Comparison of ENCODE assay signal across 9 cellular contexts in genomic region chr18:49168970-49169619, GRCh38.
DNase-seq lines count a peak whose midpoint lies in the region; ATAC-seq and TF ChIP-seq lines count a peak whose summit lies in the region.
"Had no signal": no experiment of that assay in that cellular context is flagged by ENCODE, and none has a peak within 500 bp of the region (broad histone marks: within the 10 kb centered on the region; RNA-seq: fewer than 3 reads in every experiment).

No MANE protein-coding gene starts in this region.

- H3K27me3 Mint-ChIP-seq in CD4-positive, CD25-positive, alpha-beta regulatory T cell: peaks cover 4% of the 10 kb centered on the region
- peaks cover 5% of the 10 kb centered on the region for H3K27me3 Mint-ChIP-seq in activated T-cell treated with anti-CD3 and anti-CD28 coated beads, Interleukin-2, amount 50 U/mL, for 72 hours (ENCODE audit: low read depth)
- H3K27me3 Mint-ChIP-seq in stimulated activated naive B cell treated with anti-CD40 and anti-IgM and Interleukin-4, amounts not matched to agents 10 μg/mL and 1 μg/mL and 100 μg/mL, for 72 hours: no peaks in the 10 kb centered on the region

- no peak for TF ChIP-seq POLR2A in breast epithelium (IDR thresholded peaks at IDR 0.05)

- DNase-seq in CD4-positive, CD25-positive, alpha-beta regulatory T cell: peak in 2 of 3 donors; percentile 17 to 78
- DNase-seq in activated T-cell treated with anti-CD3 and anti-CD28 coated beads, Interleukin-2, amount 50 U/mL, for 72 hours: peak; percentile 31 to 35
- no peak for DNase-seq in stimulated activated naive B cell treated with anti-CD40 and anti-IgM and Interleukin-4, amounts not matched to agents 10 μg/mL and 1 μg/mL and 100 μg/mL, for 72 hours
- DNase-seq in amniotic stem cell (lab: John Stamatoyannopoulos, UW): no peak
- DNase-seq in KBM-7: no peak
- no peak for DNase-seq in breast epithelium (ENCODE audit: low spot score in 2 of 2)

- H3K27ac Mint-ChIP-seq in CD4-positive, CD25-positive, alpha-beta regulatory T cell: peak overlapping the region; percentile 80 to 88 (median 83)
- H3K27ac Mint-ChIP-seq in activated T-cell treated with anti-CD3 and anti-CD28 coated beads, Interleukin-2, amount 50 U/mL, for 72 hours: peak overlapping the region; percentile 14
- H3K27ac Mint-ChIP-seq in stimulated activated naive B cell treated with anti-CD40 and anti-IgM and Interleukin-4, amounts not matched to agents 10 μg/mL and 1 μg/mL and 100 μg/mL, for 72 hours: no peak overlapping the region

- peak overlapping the region; percentile 71 for H3K4me3 ChIP-seq in CD4-positive, CD25-positive, alpha-beta regulatory T cell (ENCODE audit: low read depth, low read length)
- no peak overlapping the region for H3K4me3 ChIP-seq in breast epithelium

- intact Hi-C loops in breast epithelium (cut with DNase I; ENCODE audit: low total_unique reads): no loop called here

- H3K36me3 Mint-ChIP-seq in CD4-positive, CD25-positive, alpha-beta regulatory T cell: peaks cover 23% of the 10 kb centered on the region
- peaks cover 8 to 19% of the 10 kb centered on the region in 2 donors for H3K36me3 Mint-ChIP-seq in activated T-cell treated with anti-CD3 and anti-CD28 coated beads, Interleukin-2, amount 50 U/mL, for 72 hours (ENCODE audit: insufficient read depth in 2 of 2)
- peaks cover 25 to 26% of the 10 kb centered on the region in 2 donors for H3K36me3 Mint-ChIP-seq in stimulated activated naive B cell treated with anti-CD40 and anti-IgM and Interleukin-4, amounts not matched to agents 10 μg/mL and 1 μg/mL and 100 μg/mL, for 72 hours

- H3K4me1 Mint-ChIP-seq in CD4-positive, CD25-positive, alpha-beta regulatory T cell: peaks cover 18 to 37% (median 31%) of the 10 kb centered on the region in 4 donors
- peaks cover 41% of the 10 kb centered on the region for H3K4me1 Mint-ChIP-seq in activated T-cell treated with anti-CD3 and anti-CD28 coated beads, Interleukin-2, amount 50 U/mL, for 72 hours (ENCODE audit: low read depth)
- peaks cover 30 to 54% of the 10 kb centered on the region in 2 donors for H3K4me1 Mint-ChIP-seq in stimulated activated naive B cell treated with anti-CD40 and anti-IgM and Interleukin-4, amounts not matched to agents 10 μg/mL and 1 μg/mL and 100 μg/mL, for 72 hours

- no peaks in the 10 kb centered on the region for H3K27me3 ChIP-seq in CD4-positive, CD25-positive, alpha-beta regulatory T cell (ENCODE audit: control insufficient read depth, insufficient read depth, low read length)
- no peaks in the 10 kb centered on the region for H3K27me3 ChIP-seq in breast epithelium
- H3K27me3 ChIP-seq: neutrophil had no signal

- H3K9me3 ChIP-seq in CD4-positive, CD25-positive, alpha-beta regulatory T cell (ENCODE audit: control insufficient read depth in 2 of 2, low read length in 2 of 2): no peaks in the 10 kb centered on the region
- H3K9me3 ChIP-seq in breast epithelium: peaks cover 0 to 12% of the 10 kb centered on the region in 2 donors
- H3K9me3 ChIP-seq: neutrophil had no signal

- ATAC-seq in CD4-positive, CD25-positive, alpha-beta regulatory T cell (ENCODE audit: low read depth in 2 of 2): peak; percentile 71 to 75
- ATAC-seq in GM19035 (IDR thresholded peaks at IDR 0.05; ENCODE audit: unreplicated experiment) (peak; percentile 94), HG03108 (IDR thresholded peaks at IDR 0.05; ENCODE audit: unreplicated experiment) (peak; percentile 82)
- peak; percentile 88 to 92 for ATAC-seq in activated T-cell treated with anti-CD3 and anti-CD28 coated beads, Interleukin-2, amount 50 U/mL, for 72 hours (replicated peaks in 1 of 2)
- ATAC-seq in stimulated activated naive B cell treated with anti-CD40 and anti-IgM and Interleukin-4, amounts not matched to agents 10 μg/mL and 1 μg/mL and 100 μg/mL, for 72 hours (replicated peaks): peak; percentile 84 to 91

- no peak for TF ChIP-seq CTCF in breast epithelium (IDR thresholded peaks at IDR 0.05)

- peak overlapping the region; percentile 2 to 82 (median 58) for H3K4me3 Mint-ChIP-seq in CD4-positive, CD25-positive, alpha-beta regulatory T cell
- H3K4me3 Mint-ChIP-seq in activated T-cell treated with anti-CD3 and anti-CD28 coated beads, Interleukin-2, amount 50 U/mL, for 72 hours: peak overlapping the region; percentile 39 to 60
- H3K4me3 Mint-ChIP-seq in stimulated activated naive B cell treated with anti-CD40 and anti-IgM and Interleukin-4, amounts not matched to agents 10 μg/mL and 1 μg/mL and 100 μg/mL, for 72 hours: peak overlapping the region; percentile 18 to 59

- peaks cover 0 to 2% (median 0%) of the 10 kb centered on the region in 7 donors for H3K9me3 Mint-ChIP-seq in CD4-positive, CD25-positive, alpha-beta regulatory T cell
- H3K9me3 Mint-ChIP-seq in activated T-cell treated with anti-CD3 and anti-CD28 coated beads, Interleukin-2, amount 50 U/mL, for 72 hours: peaks cover 6 to 7% of the 10 kb centered on the region in 2 donors
- peaks cover 9 to 12% of the 10 kb centered on the region in 2 donors for H3K9me3 Mint-ChIP-seq in stimulated activated naive B cell treated with anti-CD40 and anti-IgM and Interleukin-4, amounts not matched to agents 10 μg/mL and 1 μg/mL and 100 μg/mL, for 72 hours

- no peaks in the 10 kb centered on the region for H3K36me3 ChIP-seq in CD4-positive, CD25-positive, alpha-beta regulatory T cell (ENCODE audit: control insufficient read depth, insufficient read depth, low read length)
- peaks cover 7% of the 10 kb centered on the region for H3K36me3 ChIP-seq in breast epithelium
- H3K36me3 ChIP-seq: neutrophil had no signal

- in situ Hi-C loops in KBM-7 (cut with MboI; ENCODE audit: low pct_unique_long_range_greater_than_20kb, low sequenced_read_pairs): no loop called here

- no peak overlapping the region for H3K27ac ChIP-seq in CD4-positive, CD25-positive, alpha-beta regulatory T cell (ENCODE audit: insufficient read depth, low read length, poor library complexity, severe bottlenecking)
- H3K27ac ChIP-seq in breast epithelium: no peak overlapping the region
- H3K27ac ChIP-seq: neutrophil had no signal

- H3K4me1 ChIP-seq in CD4-positive, CD25-positive, alpha-beta regulatory T cell (ENCODE audit: control insufficient read depth, insufficient read depth, low read length, poor library complexity, severe bottlenecking): no peaks in the 10 kb centered on the region
- H3K4me1 ChIP-seq in breast epithelium: no peaks in the 10 kb centered on the region

Comparison
In these comparisons a context has a peak if more than half of its experiments do, and no peak if none do; other contexts are left out.
1. DNase-seq: peak in CD4-positive, CD25-positive, alpha-beta regulatory T cell (2 of 3) and activated T-cell treated with anti-CD3 and anti-CD28 coated beads, Interleukin-2, amount 50 U/mL, for 72 hours (2 of 2); none in stimulated activated naive B cell treated with anti-CD40 and anti-IgM and Interleukin-4, amounts not matched to agents 10 μg/mL and 1 μg/mL and 100 μg/mL, for 72 hours (single experiment), amniotic stem cell (single experiment), KBM-7 (single experiment) and breast epithelium (0 of 2).
2. Peak in every context shown above with its lines, with median percentiles within 50 percentile points of each other: ATAC-seq and H3K4me3 Mint-ChIP-seq.